Comparison of ENCODE assay signal across 8 cellular contexts in the genomic region with DNA sequence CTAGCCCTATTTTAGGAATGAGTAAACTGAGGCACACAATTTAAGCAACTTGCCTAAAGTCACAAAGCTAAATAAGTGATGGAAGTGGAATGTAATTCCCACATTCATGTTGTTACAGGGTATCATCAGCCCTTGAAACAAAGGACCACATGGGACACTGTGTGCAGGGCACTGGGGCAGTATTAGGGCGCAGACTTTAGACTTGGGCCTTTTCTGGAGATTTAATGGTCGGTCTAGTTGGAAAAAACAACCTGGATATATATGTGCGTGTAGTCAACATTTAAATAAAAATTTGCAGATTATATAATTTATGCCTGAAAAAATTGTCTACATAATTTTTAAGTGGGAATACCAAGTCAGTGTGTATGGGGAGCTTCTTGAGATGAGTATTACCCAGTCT. TPM values are rescaled to one million over a fixed set of nuclear protein-coding genes. Genes with fewer than 3 reads are reported as not detected.
DNase-seq lines count a peak whose midpoint lies in the region; ATAC-seq, FAIRE-seq and TF ChIP-seq lines count a peak whose summit lies in the region.

No MANE protein-coding gene starts in this region.

- H4K20me1 ChIP-seq in BLaER1 treated with 17β-estradiol and CSF1 and Interleukin-3, amounts not matched to agents 10 nM and 100 nM: peaks cover 21 to 62% (median 45%) of the 10 kb centered on the region in 11 experiments; a peak in 20 of 22 replicates

- H3K4me2 ChIP-seq in BLaER1 treated with 17β-estradiol and CSF1 and Interleukin-3, amounts not matched to agents 10 nM and 100 nM: peak overlapping the region; percentile 67 to 94 (median 86)

- H3K27me3 Mint-ChIP-seq in central memory CD8-positive, alpha-beta T cell: no peaks in the 10 kb centered on the region
- no peaks in the 10 kb centered on the region for H3K27me3 Mint-ChIP-seq in natural killer cell treated with Interleukin-12 subunit alpha and Interleukin-12 subunit beta and Interleukin-15 and Interleukin-18, amount 100 ng/mL, for 72 hours

- peaks cover 6 to 51% (median 24%) of the 10 kb centered on the region in 10 experiments; a peak in 19 of 20 replicates for H3K4me1 ChIP-seq in BLaER1 treated with 17β-estradiol and CSF1 and Interleukin-3, amounts not matched to agents 10 nM and 100 nM

- peaks cover 0 to 40% (median 26%) of the 10 kb centered on the region in 11 experiments; a peak in 16 of 22 replicates for H3K36me3 ChIP-seq in BLaER1 treated with 17β-estradiol and CSF1 and Interleukin-3, amounts not matched to agents 10 nM and 100 nM
- peaks cover 24% of the 10 kb centered on the region; the same call in 1 of the 2 replicates for H3K36me3 ChIP-seq in KOPT-K1 (ENCODE audit: insufficient read depth, low read length)

- H3K9me3 ChIP-seq in BLaER1 treated with 17β-estradiol and CSF1 and Interleukin-3, amounts not matched to agents 10 nM and 100 nM (replicated peaks in 1 of 11): peaks cover 0 to 33% (median 25%) of the 10 kb centered on the region in 11 experiments; a peak in 18 of 22 replicates
- peaks cover 24% of the 10 kb centered on the region for H3K9me3 ChIP-seq in KOPT-K1 (ENCODE audit: insufficient read depth, low read length, poor library complexity, severe bottlenecking)

- peaks cover 56% of the 10 kb centered on the region for H3K4me1 Mint-ChIP-seq in central memory CD8-positive, alpha-beta T cell
- H3K4me1 Mint-ChIP-seq in natural killer cell treated with Interleukin-12 subunit alpha and Interleukin-12 subunit beta and Interleukin-15 and Interleukin-18, amount 100 ng/mL, for 72 hours (ENCODE audit: low read depth in 2 of 2): peaks cover 37 to 52% of the 10 kb centered on the region in 2 donors

- H3K36me3 Mint-ChIP-seq in central memory CD8-positive, alpha-beta T cell (ENCODE audit: insufficient read depth): peaks cover 8% of the 10 kb centered on the region
- H3K36me3 Mint-ChIP-seq in natural killer cell treated with Interleukin-12 subunit alpha and Interleukin-12 subunit beta and Interleukin-15 and Interleukin-18, amount 100 ng/mL, for 72 hours: peaks cover 6% of the 10 kb centered on the region

- DNase-seq in central memory CD8-positive, alpha-beta T cell (ENCODE audit: low spot score in 2 of 2): no peak
- DNase-seq in natural killer cell treated with Interleukin-12 subunit alpha and Interleukin-12 subunit beta and Interleukin-15 and Interleukin-18, amount 100 ng/mL, for 72 hours (ENCODE audit: low spot score): no peak
- DNase-seq in GM13976 (ENCODE audit: low spot score): no peak
- DNase-seq in frontal cortex (ENCODE audit: low spot score in 2 of 2): no peak

- TF ChIP-seq CTCF in GM13976 (IDR thresholded peaks at IDR 0.05; ENCODE audit: borderline replicate concordance, control extremely low read depth, extremely low read depth, insufficient read depth, missing control alignments): no peak

- H3K9me3 Mint-ChIP-seq in central memory CD8-positive, alpha-beta T cell: peaks cover 6% of the 10 kb centered on the region
- no peaks in the 10 kb centered on the region for H3K9me3 Mint-ChIP-seq in natural killer cell treated with Interleukin-12 subunit alpha and Interleukin-12 subunit beta and Interleukin-15 and Interleukin-18, amount 100 ng/mL, for 72 hours

- in situ Hi-C loops in GM13976 (cut with MboI; ENCODE audit: low sequenced_read_pairs, unreplicated experiment): no loop called here

- no peak for FAIRE-seq in frontal cortex (lab: Jason Lieb, UNC)

- peak overlapping the region; percentile 94 to 99 (median 99) for H3K9ac ChIP-seq in BLaER1 treated with 17β-estradiol and CSF1 and Interleukin-3, amounts not matched to agents 10 nM and 100 nM

- no peak for ATAC-seq in central memory CD8-positive, alpha-beta T cell (replicated peaks; ENCODE audit: extremely low read depth, poor library complexity, severe bottlenecking)
- no peak for ATAC-seq in natural killer cell treated with Interleukin-12 subunit alpha and Interleukin-12 subunit beta and Interleukin-15 and Interleukin-18, amount 100 ng/mL, for 72 hours
- ATAC-seq in GM19467 (IDR thresholded peaks at IDR 0.05; ENCODE audit: unreplicated experiment) (no peak), HG03354 (IDR thresholded peaks at IDR 0.05; ENCODE audit: poor library complexity, severe bottlenecking, unreplicated experiment) (no peak)

- H3K27ac ChIP-seq in BLaER1 treated with 17β-estradiol and CSF1 and Interleukin-3, amounts not matched to agents 10 nM and 100 nM: peak overlapping the region; percentile 89 to 99 (median 98); a peak in 19 of 22 replicates
- peak overlapping the region; percentile 92 for H3K27ac ChIP-seq in KOPT-K1 (ENCODE audit: low read depth, low read length, poor library complexity, severe bottlenecking)

- peak overlapping the region; percentile 86 to 100 (median 97) for H3K4me3 ChIP-seq in BLaER1 treated with 17β-estradiol and CSF1 and Interleukin-3, amounts not matched to agents 10 nM and 100 nM

- peak overlapping the region; percentile 96 for H3K4me3 Mint-ChIP-seq in central memory CD8-positive, alpha-beta T cell
- peak overlapping the region; percentile 99 for H3K4me3 Mint-ChIP-seq in natural killer cell treated with Interleukin-12 subunit alpha and Interleukin-12 subunit beta and Interleukin-15 and Interleukin-18, amount 100 ng/mL, for 72 hours

- peak overlapping the region; percentile 1 for H3K27ac Mint-ChIP-seq in central memory CD8-positive, alpha-beta T cell (ENCODE audit: low read depth)
- H3K27ac Mint-ChIP-seq in natural killer cell treated with Interleukin-12 subunit alpha and Interleukin-12 subunit beta and Interleukin-15 and Interleukin-18, amount 100 ng/mL, for 72 hours: peak overlapping the region; percentile 74 to 85

- no peaks in the 10 kb centered on the region for H3K27me3 ChIP-seq in BLaER1 treated with 17β-estradiol and CSF1 and Interleukin-3, amounts not matched to agents 10 nM and 100 nM

RNA-seq across cellular contexts. Expression of a gene that starts 1.5 kb away (rescaled TPM):
- total RNA-seq in natural killer cell treated with Interleukin-12 subunit alpha and Interleukin-12 subunit beta and Interleukin-15 and Interleukin-18, amount 100 ng/mL, for 72 hours: 10 to 100 TPM; 48.9 to 69.1 TPM
- total RNA-seq in frontal cortex: 302 TPM

RNA-seq across cellular contexts. Expression of a gene that starts 5.1 kb away (rescaled TPM):
- total RNA-seq in natural killer cell treated with Interleukin-12 subunit alpha and Interleukin-12 subunit beta and Interleukin-15 and Interleukin-18, amount 100 ng/mL, for 72 hours: not detected
- total RNA-seq in frontal cortex: not detected

RNA-seq across cellular contexts. Expression of a gene that starts 48.1 kb away (rescaled TPM):
- not detected for total RNA-seq in natural killer cell treated with Interleukin-12 subunit alpha and Interleukin-12 subunit beta and Interleukin-15 and Interleukin-18, amount 100 ng/mL, for 72 hours
- total RNA-seq in frontal cortex: not detected
